Comparison of ENCODE assay signal across 1 cellular context in the genomic region with DNA sequence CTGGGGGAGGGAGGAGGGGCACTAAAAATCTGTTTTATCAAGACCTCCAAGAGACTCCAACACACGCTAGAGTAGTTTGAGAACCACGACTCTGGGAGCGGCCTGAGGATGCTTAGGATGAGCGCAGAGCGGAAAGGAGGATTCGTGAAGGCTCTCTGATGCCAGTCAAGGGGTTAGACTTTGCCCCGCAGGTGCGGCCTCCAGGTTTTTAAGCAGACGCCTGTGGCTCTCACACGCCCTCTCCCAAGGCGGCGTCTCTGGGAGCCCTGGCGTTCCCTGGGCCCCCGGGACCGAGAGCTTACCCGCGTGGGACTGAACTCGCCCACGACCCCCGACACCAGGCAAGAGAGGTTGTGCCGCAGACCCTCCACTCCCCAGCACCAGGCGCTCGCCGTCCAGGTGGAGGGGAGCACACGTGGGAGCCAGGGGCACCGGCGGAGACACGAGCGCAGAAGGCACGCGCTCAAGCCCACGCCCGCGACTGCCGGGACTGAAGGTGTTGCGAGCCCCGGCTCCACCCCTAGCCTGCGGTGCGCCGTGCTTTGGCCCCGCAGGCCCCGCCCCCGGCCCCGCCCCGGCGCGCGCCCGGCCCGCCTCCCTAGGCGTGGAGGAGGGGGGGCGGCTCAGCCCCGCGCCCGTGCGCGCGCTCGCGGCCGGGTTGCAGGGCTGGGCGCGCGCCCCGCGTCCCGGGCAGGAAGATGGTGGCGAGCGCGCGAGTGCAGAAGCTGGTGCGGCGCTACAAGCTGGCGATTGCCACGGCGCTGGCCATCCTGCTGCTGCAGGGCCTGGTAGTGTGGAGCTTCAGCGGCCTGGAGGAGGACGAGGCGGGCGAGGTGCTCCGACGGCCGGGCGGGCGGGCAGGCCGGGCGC.
A peak's percentile ranks its signal among the peaks of the same experiment; 100 is the strongest.
TF ChIP-seq lines count a peak whose summit lies in the region.

Gene XYLT2, plus strand, starts transcription at position 684 of the 870 bp plus-strand sequence. Its CDS starts 15 bp downstream, at position 699.

TF ChIP-seq in HepG2, 621 proteins besides CTCF, POLR2A, EP300 and RAD21 (continued from another document and continues in another):
- TF ChIP-seq ZNF660 (CRISPR knock-in tag; IDR thresholded peaks at IDR 0.05; ENCODE audit: borderline replicate concordance, low read depth): peak; percentile 76; the same call in 1 of the 2 replicates
- TF ChIP-seq CC2D1A (CRISPR knock-in tag; IDR thresholded peaks at IDR 0.05): no peak
- 0 out of 2 replicates have a peak, but pooled peaks have one; percentile 16 for TF ChIP-seq XBP1 (CRISPR knock-in tag; IDR thresholded peaks at IDR 0.05)
- TF ChIP-seq ZNF672 (CRISPR knock-in tag; IDR thresholded peaks at IDR 0.05): peak; percentile 89; the same call in 1 of the 2 replicates
- TF ChIP-seq, protein P1, sequence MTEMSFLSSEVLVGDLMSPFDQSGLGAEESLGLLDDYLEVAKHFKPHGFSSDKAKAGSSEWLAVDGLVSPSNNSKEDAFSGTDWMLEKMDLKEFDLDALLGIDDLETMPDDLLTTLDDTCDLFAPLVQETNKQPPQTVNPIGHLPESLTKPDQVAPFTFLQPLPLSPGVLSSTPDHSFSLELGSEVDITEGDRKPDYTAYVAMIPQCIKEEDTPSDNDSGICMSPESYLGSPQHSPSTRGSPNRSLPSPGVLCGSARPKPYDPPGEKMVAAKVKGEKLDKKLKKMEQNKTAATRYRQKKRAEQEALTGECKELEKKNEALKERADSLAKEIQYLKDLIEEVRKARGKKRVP (CRISPR knock-in tag; IDR thresholded peaks at IDR 0.05): no peak; a peak in 1 of 4 replicates
- peak; percentile 76 for TF ChIP-seq SALL1 (CRISPR knock-in tag; IDR thresholded peaks at IDR 0.05)
- no peak for TF ChIP-seq ELK4 (CRISPR knock-in tag; IDR thresholded peaks at IDR 0.05; ENCODE audit: borderline replicate concordance)
- peak; percentile 89; the same call in 1 of the 2 replicates for TF ChIP-seq MTERF4 (CRISPR knock-in tag; IDR thresholded peaks at IDR 0.05)
- TF ChIP-seq ZNF326 (CRISPR knock-in tag; IDR thresholded peaks at IDR 0.05; ENCODE audit: borderline replicate concordance): no peak
- no peak for TF ChIP-seq MIER3 (CRISPR knock-in tag; IDR thresholded peaks at IDR 0.05; ENCODE audit: borderline replicate concordance)
- TF ChIP-seq ZNF44 (CRISPR knock-in tag; IDR thresholded peaks at IDR 0.05): no peak
- no peak for TF ChIP-seq REST (IDR thresholded peaks at IDR 0.05; ENCODE audit: borderline replicate concordance in 1 of 2, low read depth in 1 of 2, low read length in 2 of 2)
- TF ChIP-seq SRF (IDR thresholded peaks at IDR 0.05; ENCODE audit: low read depth, low read length): no peak
- no peak for TF ChIP-seq ZFP36L1 (CRISPR knock-in tag; IDR thresholded peaks at IDR 0.05)
- no peak for TF ChIP-seq ZNF580 (CRISPR knock-in tag; IDR thresholded peaks at IDR 0.05; ENCODE audit: borderline replicate concordance, low read depth)
- 0 out of 2 replicates have a peak, but pooled peaks have one; percentile 14 for TF ChIP-seq MIXL1 (CRISPR knock-in tag; IDR thresholded peaks at IDR 0.05)
- no peak for TF ChIP-seq IKZF1 (IDR thresholded peaks at IDR 0.05)
- no peak for TF ChIP-seq KDM4B (CRISPR knock-in tag; IDR thresholded peaks at IDR 0.05)
- TF ChIP-seq, protein P2, sequence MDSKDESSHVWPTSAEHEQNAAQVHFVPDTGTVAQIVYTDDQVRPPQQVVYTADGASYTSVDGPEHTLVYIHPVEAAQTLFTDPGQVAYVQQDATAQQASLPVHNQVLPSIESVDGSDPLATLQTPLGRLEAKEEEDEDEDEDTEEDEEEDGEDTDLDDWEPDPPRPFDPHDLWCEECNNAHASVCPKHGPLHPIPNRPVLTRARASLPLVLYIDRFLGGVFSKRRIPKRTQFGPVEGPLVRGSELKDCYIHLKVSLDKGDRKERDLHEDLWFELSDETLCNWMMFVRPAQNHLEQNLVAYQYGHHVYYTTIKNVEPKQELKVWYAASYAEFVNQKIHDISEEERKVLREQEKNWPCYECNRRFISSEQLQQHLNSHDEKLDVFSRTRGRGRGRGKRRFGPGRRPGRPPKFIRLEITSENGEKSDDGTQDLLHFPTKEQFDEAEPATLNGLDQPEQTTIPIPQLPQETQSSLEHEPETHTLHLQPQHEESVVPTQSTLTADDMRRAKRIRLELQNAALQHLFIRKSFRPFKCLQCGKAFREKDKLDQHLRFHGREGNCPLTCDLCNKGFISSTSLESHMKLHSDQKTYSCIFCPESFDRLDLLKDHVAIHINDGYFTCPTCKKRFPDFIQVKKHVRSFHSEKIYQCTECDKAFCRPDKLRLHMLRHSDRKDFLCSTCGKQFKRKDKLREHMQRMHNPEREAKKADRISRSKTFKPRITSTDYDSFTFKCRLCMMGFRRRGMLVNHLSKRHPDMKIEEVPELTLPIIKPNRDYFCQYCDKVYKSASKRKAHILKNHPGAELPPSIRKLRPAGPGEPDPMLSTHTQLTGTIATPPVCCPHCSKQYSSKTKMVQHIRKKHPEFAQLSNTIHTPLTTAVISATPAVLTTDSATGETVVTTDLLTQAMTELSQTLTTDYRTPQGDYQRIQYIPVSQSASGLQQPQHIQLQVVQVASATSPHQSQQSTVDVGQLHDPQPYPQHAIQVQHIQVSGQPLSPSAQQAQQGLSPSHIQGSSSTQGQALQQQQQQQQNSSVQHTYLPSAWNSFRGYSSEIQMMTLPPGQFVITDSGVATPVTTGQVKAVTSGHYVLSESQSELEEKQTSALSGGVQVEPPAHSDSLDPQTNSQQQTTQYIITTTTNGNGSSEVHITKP (CRISPR knock-in tag; IDR thresholded peaks at IDR 0.05; ENCODE audit: low read depth): no peak; the same call in 1 of the 2 replicates
- TF ChIP-seq ZNF737 (CRISPR knock-in tag; IDR thresholded peaks at IDR 0.05; ENCODE audit: borderline replicate concordance): 0 out of 2 replicates have a peak, but pooled peaks have one; percentile 39
- TF ChIP-seq, protein P3, sequence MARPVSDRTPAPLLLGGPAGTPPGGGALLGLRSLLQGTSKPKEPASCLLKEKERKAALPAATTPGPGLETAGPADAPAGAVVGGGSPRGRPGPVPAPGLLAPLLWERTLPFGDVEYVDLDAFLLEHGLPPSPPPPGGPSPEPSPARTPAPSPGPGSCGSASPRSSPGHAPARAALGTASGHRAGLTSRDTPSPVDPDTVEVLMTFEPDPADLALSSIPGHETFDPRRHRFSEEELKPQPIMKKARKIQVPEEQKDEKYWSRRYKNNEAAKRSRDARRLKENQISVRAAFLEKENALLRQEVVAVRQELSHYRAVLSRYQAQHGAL (CRISPR knock-in tag; IDR thresholded peaks at IDR 0.05; ENCODE audit: not compliant biosample characterization): peak; percentile 45
- TF ChIP-seq ZFP36L2 (CRISPR knock-in tag; IDR thresholded peaks at IDR 0.05): no peak
- peak; percentile 77; the same call in 1 of the 2 replicates for TF ChIP-seq ZSCAN20 (CRISPR knock-in tag; IDR thresholded peaks at IDR 0.05; ENCODE audit: borderline replicate concordance)
- TF ChIP-seq FOXM1 (CRISPR knock-in tag; IDR thresholded peaks at IDR 0.05): no peak
- TF ChIP-seq ZNF629 (CRISPR knock-in tag; conservative IDR thresholded peaks at IDR 0.05): 0 out of 2 replicates have a peak, but pooled peaks have one; percentile 7
- TF ChIP-seq ZNF674 (CRISPR knock-in tag; IDR thresholded peaks at IDR 0.05; ENCODE audit: low read depth): 0 out of 2 replicates have a peak, but pooled peaks have one; percentile 65
- TF ChIP-seq ZNF430 (CRISPR knock-in tag; IDR thresholded peaks at IDR 0.05): no peak; the same call in 1 of the 2 replicates
- no peak for TF ChIP-seq TMF1 (CRISPR knock-in tag; IDR thresholded peaks at IDR 0.05; ENCODE audit: low read depth)
- peak; percentile 54; the same call in 1 of the 2 replicates for TF ChIP-seq ZNF841 (CRISPR knock-in tag; IDR thresholded peaks at IDR 0.05; ENCODE audit: borderline replicate concordance)
- TF ChIP-seq, protein P4, sequence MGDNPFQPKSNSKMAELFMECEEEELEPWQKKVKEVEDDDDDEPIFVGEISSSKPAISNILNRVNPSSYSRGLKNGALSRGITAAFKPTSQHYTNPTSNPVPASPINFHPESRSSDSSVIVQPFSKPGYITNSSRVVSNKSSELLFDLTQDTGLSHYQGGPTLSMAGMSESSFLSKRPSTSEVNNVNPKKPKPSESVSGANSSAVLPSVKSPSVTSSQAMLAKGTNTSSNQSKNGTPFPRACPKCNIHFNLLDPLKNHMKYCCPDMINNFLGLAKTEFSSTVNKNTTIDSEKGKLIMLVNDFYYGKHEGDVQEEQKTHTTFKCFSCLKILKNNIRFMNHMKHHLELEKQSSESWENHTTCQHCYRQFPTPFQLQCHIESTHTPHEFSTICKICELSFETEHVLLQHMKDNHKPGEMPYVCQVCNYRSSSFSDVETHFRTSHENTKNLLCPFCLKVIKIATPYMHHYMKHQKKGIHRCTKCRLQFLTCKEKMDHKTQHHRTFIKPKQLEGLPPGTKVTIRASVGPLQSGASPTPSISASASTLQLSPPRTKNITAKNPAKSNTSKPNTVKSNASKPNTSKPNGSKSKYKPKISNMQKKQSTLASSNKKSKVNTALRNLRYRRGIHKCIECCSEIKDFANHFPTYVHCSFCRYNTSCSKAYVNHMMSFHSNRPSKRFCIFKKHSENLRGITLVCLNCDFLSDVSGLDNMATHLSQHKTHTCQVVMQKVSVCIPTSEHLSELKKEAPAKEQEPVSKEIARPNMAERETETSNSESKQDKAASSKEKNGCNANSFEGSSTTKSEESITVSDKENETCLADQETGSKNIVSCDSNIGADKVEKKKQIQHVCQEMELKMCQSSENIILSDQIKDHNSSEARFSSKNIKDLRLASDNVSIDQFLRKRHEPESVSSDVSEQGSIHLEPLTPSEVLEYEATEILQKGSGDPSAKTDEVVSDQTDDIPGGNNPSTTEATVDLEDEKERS (CRISPR knock-in tag; IDR thresholded peaks at IDR 0.05): no peak
- peak; percentile 39; the same call in 1 of the 2 replicates for TF ChIP-seq ZNF143 (CRISPR knock-in tag; IDR thresholded peaks at IDR 0.05)
- peak; percentile 91 for TF ChIP-seq HES4 (CRISPR knock-in tag; IDR thresholded peaks at IDR 0.05; ENCODE audit: borderline replicate concordance)
- TF ChIP-seq, protein P5, sequence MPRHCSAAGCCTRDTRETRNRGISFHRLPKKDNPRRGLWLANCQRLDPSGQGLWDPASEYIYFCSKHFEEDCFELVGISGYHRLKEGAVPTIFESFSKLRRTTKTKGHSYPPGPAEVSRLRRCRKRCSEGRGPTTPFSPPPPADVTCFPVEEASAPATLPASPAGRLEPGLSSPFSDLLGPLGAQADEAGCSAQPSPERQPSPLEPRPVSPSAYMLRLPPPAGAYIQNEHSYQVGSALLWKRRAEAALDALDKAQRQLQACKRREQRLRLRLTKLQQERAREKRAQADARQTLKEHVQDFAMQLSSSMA (CRISPR knock-in tag; IDR thresholded peaks at IDR 0.05): 0 out of 2 replicates have a peak, but pooled peaks have one; percentile 70
- TF ChIP-seq SRY (CRISPR knock-in tag; IDR thresholded peaks at IDR 0.05): 0 out of 2 replicates have a peak, but pooled peaks have one; percentile 22
- peak; percentile 33; the same call in 1 of the 2 replicates for TF ChIP-seq ZNF350 (CRISPR knock-in tag; IDR thresholded peaks at IDR 0.05; ENCODE audit: borderline replicate concordance, low read depth)
